20 cellular contexts compared by ENCODE assay signal in genomic region chr6:16904957-16905356, GRCh38.
DNase-seq lines count a peak whose midpoint lies in the region; ATAC-seq and TF ChIP-seq lines count a peak whose summit lies in the region.
"Had no signal": no experiment of that assay in that cellular context is flagged by ENCODE, and none has a peak within 500 bp of the region (broad histone marks: within the 10 kb centered on the region; RNA-seq: fewer than 3 reads in every experiment).

No MANE protein-coding gene starts in this region.

- no peak overlapping the region for H3K4me3 ChIP-seq in dorsolateral prefrontal cortex
- H3K4me3 ChIP-seq: BLaER1 treated with 17β-estradiol and CSF1 and Interleukin-3, amounts not matched to agents 10 nM and 100 nM; GM12878; K562 had no signal

- intact Hi-C loops in dorsolateral prefrontal cortex (cut with DNase I) = loop anchor here in 1 of 2 donors (5.0 kb wide), 1 partner anchor 68 kb away; no protein-coding TSS in a partner anchor

- H3K27ac ChIP-seq in dorsolateral prefrontal cortex = peak overlapping the region in 36 of 59 donors; percentile 1 to 74 (median 48)

- ATAC-seq in GM18867 (IDR thresholded peaks at IDR 0.05; ENCODE audit: unreplicated experiment) (peak; percentile 73), HG03439 (IDR thresholded peaks at IDR 0.05; ENCODE audit: unreplicated experiment) (peak; percentile 76), HG03025 (IDR thresholded peaks at IDR 0.05; ENCODE audit: low FRiP score, unreplicated experiment) (no peak)
- ATAC-seq: CD8-positive, alpha-beta T cell; GM12878; HCT116; K562 had no signal

- no peaks in the 10 kb centered on the region for H3K27me3 ChIP-seq in dorsolateral prefrontal cortex
- H3K27me3 ChIP-seq: BLaER1 treated with 17β-estradiol and CSF1 and Interleukin-3, amounts not matched to agents 10 nM and 100 nM had no signal

- DNase-seq in Ammon's horn (ENCODE audit: low spot score) = peak; percentile 23
- peak in 4 of 10 donors; percentile 6 to 47 (median 40) for DNase-seq in dorsolateral prefrontal cortex
- DNase-seq in NCI-H510A treated with DMSO at 0.1 percent for 48 hours (lab: John Stamatoyannopoulos, UW) = no peak
- DNase-seq in activated CD4-positive, alpha-beta T cell treated with anti-CD3 and anti-CD28 coated beads for 4 hours = no peak
- no peak for DNase-seq in NCI-H2029 treated with DMSO at 0.1 percent for 48 hours (lab: John Stamatoyannopoulos, UW)
- DNase-seq: 8988T; Calu3; CD8-positive, alpha-beta T cell; DMS79 treated with DMSO at 0.1 percent for 48 hours; GF-D8; GOT3; H7; HFFc6 had no signal

- TF ChIP-seq CTCF in dorsolateral prefrontal cortex (IDR thresholded peaks at IDR 0.05 in 54 of 56, conservative IDR thresholded peaks at IDR 0.05 in 2 of 56; ENCODE audit: low read depth in 1 of 56, partially characterized antibody in 56 of 56) = no peak
